Comparison of ENCODE assay signal across 8 cellular contexts in the genomic region with DNA sequence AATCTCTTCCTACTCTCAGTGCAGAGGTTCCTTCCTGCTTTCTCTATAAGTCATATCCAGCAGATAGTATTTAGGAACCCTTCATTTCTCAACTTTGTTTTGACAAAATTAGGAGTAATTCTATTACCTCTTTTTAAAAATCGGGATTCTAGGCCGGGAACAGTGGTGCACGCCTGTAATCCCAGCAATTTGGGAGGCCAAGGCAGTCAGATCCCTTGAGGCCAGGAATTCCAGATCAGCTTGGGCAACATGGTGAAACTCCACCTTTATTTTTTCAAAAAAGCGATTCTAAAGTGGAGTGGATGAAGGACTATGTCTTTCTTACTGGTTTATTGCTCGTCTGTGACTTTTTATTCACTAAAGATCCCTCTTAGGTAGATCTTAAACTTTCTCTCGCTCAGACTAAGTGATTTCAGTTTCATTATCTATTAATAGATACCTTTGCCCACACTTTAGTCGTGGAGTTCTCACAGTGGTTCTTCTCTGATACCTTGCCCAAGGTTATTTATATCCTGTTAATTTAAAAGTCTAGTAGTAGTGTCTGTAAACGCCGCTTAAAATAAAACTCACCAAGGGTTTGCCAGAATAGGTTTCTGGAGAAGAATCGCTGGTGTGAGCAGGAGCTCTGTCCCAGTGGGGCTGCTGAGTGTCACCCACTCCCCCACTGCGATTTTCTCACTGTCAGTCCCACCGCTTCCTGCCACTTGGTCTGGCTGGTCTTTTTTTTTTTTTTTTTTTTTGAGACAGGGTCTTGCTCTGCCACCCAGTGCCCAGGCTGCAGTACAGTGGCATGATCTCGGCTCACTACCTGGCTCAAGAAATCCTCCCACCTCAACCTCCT. TPM values are rescaled to one million over a fixed set of nuclear protein-coding genes. Genes with fewer than 3 reads are reported as not detected.
DNase-seq lines count a peak whose midpoint lies in the region; ATAC-seq, FAIRE-seq and TF ChIP-seq lines count a peak whose summit lies in the region.

No MANE protein-coding gene starts in this region.

- H3K27ac ChIP-seq in small intestine (ENCODE audit: low read depth in 1 of 2, low read length in 1 of 2) (peak overlapping the region in 1 of 2 donors; percentile 57), GM23338 (ENCODE audit: low read depth) (no peak overlapping the region)

- H3K36me3 Mint-ChIP-seq in activated T-helper 17 cell treated with anti-CD3 and anti-CD28 coated beads, Interleukin-2, amount 50 U/mL, for 72 hours (ENCODE audit: low read depth): no peaks in the 10 kb centered on the region
- H3K36me3 Mint-ChIP-seq in GM23338 (ENCODE audit: low read depth): no peaks in the 10 kb centered on the region

- no peaks in the 10 kb centered on the region for H3F3A ChIP-seq in GM23338 (replicated peaks; ENCODE audit: low read depth)

- H3K36me3 ChIP-seq in small intestine (ENCODE audit: control insufficient read depth in 2 of 2, insufficient read depth in 2 of 2, low read length in 2 of 2): no peaks in the 10 kb centered on the region
- no peaks in the 10 kb centered on the region for H3K36me3 ChIP-seq in GM23338 (ENCODE audit: insufficient read depth)

- H3K4me1 ChIP-seq in small intestine (ENCODE audit: control insufficient read depth in 2 of 2, insufficient read depth in 1 of 2, low read depth in 1 of 2, low read length in 1 of 2) (no peaks in the 10 kb centered on the region), GM23338 (ENCODE audit: insufficient read depth) (no peaks in the 10 kb centered on the region)

- TF ChIP-seq CTCF in GM23338 (conservative IDR thresholded peaks at IDR 0.05; ENCODE audit: low read depth in 2 of 2): no peak

- no peaks in the 10 kb centered on the region for H3K27me3 Mint-ChIP-seq in activated T-helper 17 cell treated with anti-CD3 and anti-CD28 coated beads, Interleukin-2, amount 50 U/mL, for 72 hours
- peaks cover 6% of the 10 kb centered on the region for H3K27me3 Mint-ChIP-seq in GM23338 (ENCODE audit: insufficient read depth, low read depth, poor library complexity)

- no peaks in the 10 kb centered on the region for H3K79me2 ChIP-seq in GM23338 (replicated peaks; ENCODE audit: insufficient read depth)

- peak overlapping the region; percentile 85 for H3K4me3 Mint-ChIP-seq in activated T-helper 17 cell treated with anti-CD3 and anti-CD28 coated beads, Interleukin-2, amount 50 U/mL, for 72 hours
- H3K4me3 Mint-ChIP-seq in GM23338: no peak overlapping the region

- 56 to 61% (median 58%) methylated on average over 13 of the region's 13 CpGs for WGBS in small intestine, 3 donors

- TF ChIP-seq POLR2A in H54 (IDR thresholded peaks at IDR 0.05; ENCODE audit: low read depth, low read length): no peak

- H3K4me3 ChIP-seq in small intestine (ENCODE audit: low read depth in 1 of 2, low read length in 2 of 2) (no peak overlapping the region), GM23338 (no peak overlapping the region)

- no peaks in the 10 kb centered on the region for H3K9me3 Mint-ChIP-seq in activated T-helper 17 cell treated with anti-CD3 and anti-CD28 coated beads, Interleukin-2, amount 50 U/mL, for 72 hours
- no peaks in the 10 kb centered on the region for H3K9me3 Mint-ChIP-seq in GM23338

- no peaks in the 10 kb centered on the region for H4K20me1 ChIP-seq in GM23338 (replicated peaks; ENCODE audit: insufficient read depth)

- DNase-seq in small intestine (peak; percentile 36), islet precursor cell (no peak), GM23338 (ENCODE audit: low spot score) (no peak), HuH-7.5 (ENCODE audit: low spot score) (no peak), H54 (ENCODE audit: insufficient read length, low spot score) (no peak)

- H3K27me3 ChIP-seq in small intestine (ENCODE audit: control insufficient read depth in 2 of 2, insufficient read depth in 2 of 2, low read length in 2 of 2): no peaks in the 10 kb centered on the region
- H3K27me3 ChIP-seq in GM23338 (ENCODE audit: insufficient read depth): no peaks in the 10 kb centered on the region

- H3K4me2 ChIP-seq in GM23338: no peak overlapping the region

- peak; percentile 58 for ATAC-seq in GM19438 (IDR thresholded peaks at IDR 0.05; ENCODE audit: low read depth, unreplicated experiment)
- ATAC-seq in HG03175 (IDR thresholded peaks at IDR 0.05; ENCODE audit: unreplicated experiment): peak; percentile 82
- ATAC-seq in activated T-helper 17 cell treated with anti-CD3 and anti-CD28 coated beads, Interleukin-2, amount 50 U/mL, for 72 hours (replicated peaks): peak; percentile 92
- ATAC-seq in GM23338: no peak

- peaks cover 18% of the 10 kb centered on the region for H3K4me1 Mint-ChIP-seq in activated T-helper 17 cell treated with anti-CD3 and anti-CD28 coated beads, Interleukin-2, amount 50 U/mL, for 72 hours
- peaks cover 3% of the 10 kb centered on the region; the same call in 1 of the 3 replicates for H3K4me1 Mint-ChIP-seq in GM23338

- no peak overlapping the region for H2AFZ ChIP-seq in GM23338

- peak overlapping the region; percentile 80 for H3K27ac Mint-ChIP-seq in activated T-helper 17 cell treated with anti-CD3 and anti-CD28 coated beads, Interleukin-2, amount 50 U/mL, for 72 hours
- no peak overlapping the region for H3K27ac Mint-ChIP-seq in GM23338

- no peaks in the 10 kb centered on the region for H3K9me2 ChIP-seq in GM23338 (ENCODE audit: insufficient read depth)

- FAIRE-seq in small intestine (lab: Jason Lieb, UNC) (no peak), H54 (lab: Jason Lieb, UNC) (no peak)

- H3K9me3 ChIP-seq in small intestine (ENCODE audit: control insufficient read depth, low read depth): no peaks in the 10 kb centered on the region

TF ChIP-seq in GM23338, 12 proteins besides CTCF, POLR2A, EP300 and RAD21 (continues in another document):
- TF ChIP-seq EZH2 (IDR thresholded peaks at IDR 0.05; ENCODE audit: low read depth, unreplicated experiment) (no peak), NANOG (IDR thresholded peaks at IDR 0.05; ENCODE audit: borderline replicate concordance) (no peak), EZH2phosphoT487 (IDR thresholded peaks at IDR 0.05; ENCODE audit: unreplicated experiment) (no peak), POLR2AphosphoS5 (IDR thresholded peaks at IDR 0.05; ENCODE audit: low read depth) (no peak), ZNF331 (CRISPR knock-in tag; IDR thresholded peaks at IDR 0.05; ENCODE audit: low read depth) (no peak), ZNF114 (CRISPR knock-in tag; IDR thresholded peaks at IDR 0.05) (no peak), JUNB (IDR thresholded peaks at IDR 0.05; ENCODE audit: unreplicated experiment) (no peak), STAT1 (IDR thresholded peaks at IDR 0.05; ENCODE audit: unreplicated experiment) (no peak)
- TF ChIP-seq, protein P1, sequence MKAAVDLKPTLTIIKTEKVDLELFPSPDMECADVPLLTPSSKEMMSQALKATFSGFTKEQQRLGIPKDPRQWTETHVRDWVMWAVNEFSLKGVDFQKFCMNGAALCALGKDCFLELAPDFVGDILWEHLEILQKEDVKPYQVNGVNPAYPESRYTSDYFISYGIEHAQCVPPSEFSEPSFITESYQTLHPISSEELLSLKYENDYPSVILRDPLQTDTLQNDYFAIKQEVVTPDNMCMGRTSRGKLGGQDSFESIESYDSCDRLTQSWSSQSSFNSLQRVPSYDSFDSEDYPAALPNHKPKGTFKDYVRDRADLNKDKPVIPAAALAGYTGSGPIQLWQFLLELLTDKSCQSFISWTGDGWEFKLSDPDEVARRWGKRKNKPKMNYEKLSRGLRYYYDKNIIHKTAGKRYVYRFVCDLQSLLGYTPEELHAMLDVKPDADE (IDR thresholded peaks at IDR 0.05): no peak

RNA-seq across cellular contexts. Expression of a gene that starts 27.0 kb away (rescaled TPM):
- total RNA-seq in activated T-helper 17 cell treated with anti-CD3 and anti-CD28 coated beads, Interleukin-2, amount 50 U/mL, for 72 hours: 10 to 100 TPM; 19.1 to 30.9 TPM
- polyA plus RNA-seq in small intestine: 1 to 10 TPM in 1 of 3 donors, under 1 TPM in 2; 0.22 to 3.6 (median 0.27) TPM
- 32.2 and 35.0 TPM in 2 replicates for total RNA-seq in GM23338 (2014; rRNA removed; shearing (Covaris generic))
- 11.1 TPM in 2 replicates for polyA plus RNA-seq in GM23338 (2016; fragmentation: Nextera tagmentation; extraction: Ambion mirVana)
